Comparison of ENCODE assay signal across 39 cellular contexts in genomic region chr6:125285353-125285752, GRCh38.
"Had no signal": no experiment of that assay in that cellular context is flagged by ENCODE, and none has a peak within 500 bp of the region (broad histone marks: within the 10 kb centered on the region; RNA-seq: fewer than 3 reads in every experiment).

No MANE protein-coding gene starts in this region.

- FAIRE-seq: astrocyte, TTC549 had no signal

- DNase-seq: activated CD4-positive, alpha-beta memory T cell treated with anti-CD3 and anti-CD28 coated beads, Interleukin-2, amount 10 ng/mL, durations not matched to agents 7 days and 5 days; activated CD4-positive, alpha-beta T cell treated with anti-CD3 and anti-CD28 coated beads for 1 hour; activated CD4-positive, alpha-beta T cell treated with anti-CD3 and anti-CD28 coated beads for 36 hours; activated CD4-positive, alpha-beta T cell treated with anti-CD3 and anti-CD28 coated beads for 48 hours; activated CD4-positive, alpha-beta T cell treated with anti-CD3 and anti-CD28 coated beads, Interleukin-2, amount 10 ng/mL, durations not matched to agents 7 days and 5 days; activated CD4-positive, alpha-beta T cell treated with anti-CD3 and anti-CD28 coated beads, Interleukin-2, amount 50 U/mL, for 48 hours; activated CD4-positive, CD25-positive, alpha-beta regulatory T cell; activated CD8-positive, alpha-beta memory T cell treated with anti-CD3 and anti-CD28 coated beads for 24 hours; activated CD8-positive, alpha-beta memory T cell treated with anti-CD3 and anti-CD28 coated beads, Interleukin-2, amount 10 ng/mL, durations not matched to agents 7 days and 5 days; activated CD8-positive, alpha-beta memory T cell treated with anti-CD3 and anti-CD28 coated beads, Interleukin-2, amount 50 U/mL, for 48 hours; activated CD8-positive, alpha-beta T cell treated with anti-CD3 and anti-CD28 coated beads, Interleukin-2, amount 10 ng/mL, durations not matched to agents 7 days and 5 days; activated effector memory CD4-positive, alpha-beta T cell treated with Interleukin-2 at 50 U/mL for 16 hours; activated gamma-delta T cell; activated naive CD4-positive, alpha-beta T cell treated with anti-CD3 and anti-CD28 coated beads, Interleukin-2, amount 10 ng/mL, durations not matched to agents 7 days and 5 days; activated naive CD4-positive, alpha-beta T cell treated with Interleukin-2 at 50 U/mL for 16 hours; activated naive CD8-positive, alpha-beta T cell treated with anti-CD3 and anti-CD28 coated beads, Interleukin-2, amount 10 ng/mL, durations not matched to agents 7 days and 5 days; activated naive CD8-positive, alpha-beta T cell treated with anti-CD3 and anti-CD28 coated beads, Interleukin-2, amount 50 U/mL, for 24 hours; activated T-cell treated with anti-CD3 and anti-CD28 coated beads, Interleukin-2, amount 50 U/mL, for 24 hours; activated T-cell treated with anti-CD3 and anti-CD28 coated beads, Interleukin-2, amount 50 U/mL, for 48 hours; adrenal gland; amniotic stem cell; aorta; body of pancreas; brain microvascular endothelial cell; central memory CD4-positive, alpha-beta T cell; cerebellar nuclear complex; colonic mucosa; T-helper 1 cell; T-helper 9 cell had no signal

- H3K9me3 ChIP-seq: body of pancreas, colonic mucosa had no signal

- ATAC-seq: activated CD4-positive, alpha-beta T cell treated with anti-CD3 and anti-CD28 coated beads for 36 hours; activated CD4-positive, CD25-positive, alpha-beta regulatory T cell treated with anti-CD3 and anti-CD28 coated beads, Interleukin-2, amount 50 U/mL, for 24 hours; activated CD8-positive, alpha-beta memory T cell treated with anti-CD3 and anti-CD28 coated beads, Interleukin-2, amount 10 ng/mL, durations not matched to agents 7 days and 5 days; activated CD8-positive, alpha-beta T cell treated with anti-CD3 and anti-CD28 coated beads, Interleukin-2, amount 10 ng/mL, durations not matched to agents 7 days and 5 days; activated naive CD8-positive, alpha-beta T cell treated with anti-CD3 and anti-CD28 coated beads, Interleukin-2, amount 50 U/mL, for 24 hours; body of pancreas; WTC11 had no signal

- H3K27ac Mint-ChIP-seq: activated CD4-positive, alpha-beta memory T cell treated with anti-CD3 and anti-CD28 coated beads, Interleukin-2, amount 10 ng/mL, durations not matched to agents 7 days and 5 days; activated CD4-positive, alpha-beta T cell treated with anti-CD3 and anti-CD28 coated beads for 36 hours; activated CD4-positive, alpha-beta T cell treated with anti-CD3 and anti-CD28 coated beads, Interleukin-2, amount 10 ng/mL, durations not matched to agents 7 days and 5 days; activated CD8-positive, alpha-beta memory T cell treated with anti-CD3 and anti-CD28 coated beads, Interleukin-2, amount 10 ng/mL, durations not matched to agents 7 days and 5 days; activated CD8-positive, alpha-beta T cell treated with anti-CD3 and anti-CD28 coated beads, Interleukin-2, amount 10 ng/mL, durations not matched to agents 7 days and 5 days; activated naive CD4-positive, alpha-beta T cell treated with anti-CD3 and anti-CD28 coated beads, Interleukin-2, amount 10 ng/mL, durations not matched to agents 7 days and 5 days; activated naive CD4-positive, alpha-beta T cell treated with anti-CD3 and anti-CD28 coated beads, Interleukin-2, amount 50 U/mL, for 24 hours; activated naive CD8-positive, alpha-beta T cell; activated naive CD8-positive, alpha-beta T cell treated with anti-CD3 and anti-CD28 coated beads, Interleukin-2, amount 10 ng/mL, durations not matched to agents 7 days and 5 days; activated naive CD8-positive, alpha-beta T cell treated with anti-CD3 and anti-CD28 coated beads, Interleukin-2, amount 50 U/mL, for 24 hours; activated T-cell treated with anti-CD3 and anti-CD28 coated beads, Interleukin-2, amount 50 U/mL, for 24 hours; activated T-helper 2 cell treated with anti-CD3 and anti-CD28 coated beads, Interferon-gamma antibody, Interleukin-2, Interleukin-4, amounts not matched to agents 10 μg/mL and 5 μg/mL and 100 μg/mL, durations not matched to agents 14 hours and 24 hours and 36 hours; T-helper 1 cell treated with Interleukin-12 subunit alpha and Interleukin-12 subunit beta and Interleukin-4 antibody, amounts not matched to agents 30 μg/mL and 1 μg/mL, for 36 hours; WTC11 had no signal

- H3K4me1 ChIP-seq: adrenal gland, body of pancreas, breast epithelium, colonic mucosa had no signal

- H3K27ac ChIP-seq: adrenal gland, body of pancreas, brain microvascular endothelial cell, breast epithelium, colonic mucosa, VCaP had no signal

- H3K4me3 ChIP-seq: adrenal gland, body of pancreas, breast epithelium, colonic mucosa had no signal

- H3K36me3 ChIP-seq: adrenal gland, breast epithelium, colonic mucosa had no signal

- H3K4me3 Mint-ChIP-seq: activated CD4-positive, alpha-beta memory T cell treated with anti-CD3 and anti-CD28 coated beads, Interleukin-2, amount 10 ng/mL, durations not matched to agents 7 days and 5 days; activated CD4-positive, alpha-beta T cell treated with anti-CD3 and anti-CD28 coated beads for 36 hours; activated CD4-positive, alpha-beta T cell treated with anti-CD3 and anti-CD28 coated beads, Interleukin-2, amount 10 ng/mL, durations not matched to agents 7 days and 5 days; activated CD8-positive, alpha-beta memory T cell treated with anti-CD3 and anti-CD28 coated beads, Interleukin-2, amount 10 ng/mL, durations not matched to agents 7 days and 5 days; activated CD8-positive, alpha-beta T cell treated with anti-CD3 and anti-CD28 coated beads, Interleukin-2, amount 10 ng/mL, durations not matched to agents 7 days and 5 days; activated naive CD4-positive, alpha-beta T cell treated with anti-CD3 and anti-CD28 coated beads, Interleukin-2, amount 10 ng/mL, durations not matched to agents 7 days and 5 days; activated naive CD4-positive, alpha-beta T cell treated with anti-CD3 and anti-CD28 coated beads, Interleukin-2, amount 50 U/mL, for 24 hours; activated naive CD8-positive, alpha-beta T cell; activated naive CD8-positive, alpha-beta T cell treated with anti-CD3 and anti-CD28 coated beads, Interleukin-2, amount 10 ng/mL, durations not matched to agents 7 days and 5 days; activated naive CD8-positive, alpha-beta T cell treated with anti-CD3 and anti-CD28 coated beads, Interleukin-2, amount 50 U/mL, for 24 hours; activated T-cell treated with anti-CD3 and anti-CD28 coated beads, Interleukin-2, amount 50 U/mL, for 24 hours; T-helper 1 cell treated with Interleukin-12 subunit alpha and Interleukin-12 subunit beta and Interleukin-4 antibody, amounts not matched to agents 30 μg/mL and 1 μg/mL, for 36 hours; WTC11 had no signal

- H3K27me3 ChIP-seq: adrenal gland, body of pancreas, brain microvascular endothelial cell, breast epithelium, colonic mucosa had no signal

- H3K27me3 Mint-ChIP-seq: activated CD4-positive, alpha-beta memory T cell treated with anti-CD3 and anti-CD28 coated beads, Interleukin-2, amount 10 ng/mL, durations not matched to agents 7 days and 5 days; activated CD4-positive, alpha-beta T cell treated with anti-CD3 and anti-CD28 coated beads for 36 hours; activated CD4-positive, alpha-beta T cell treated with anti-CD3 and anti-CD28 coated beads, Interleukin-2, amount 10 ng/mL, durations not matched to agents 7 days and 5 days; activated CD8-positive, alpha-beta memory T cell treated with anti-CD3 and anti-CD28 coated beads, Interleukin-2, amount 10 ng/mL, durations not matched to agents 7 days and 5 days; activated naive CD4-positive, alpha-beta T cell treated with anti-CD3 and anti-CD28 coated beads, Interleukin-2, amount 10 ng/mL, durations not matched to agents 7 days and 5 days; activated naive CD4-positive, alpha-beta T cell treated with anti-CD3 and anti-CD28 coated beads, Interleukin-2, amount 50 U/mL, for 24 hours; activated naive CD8-positive, alpha-beta T cell; activated naive CD8-positive, alpha-beta T cell treated with anti-CD3 and anti-CD28 coated beads, Interleukin-2, amount 10 ng/mL, durations not matched to agents 7 days and 5 days; activated naive CD8-positive, alpha-beta T cell treated with anti-CD3 and anti-CD28 coated beads, Interleukin-2, amount 50 U/mL, for 24 hours; activated T-cell treated with anti-CD3 and anti-CD28 coated beads, Interleukin-2, amount 50 U/mL, for 24 hours had no signal
